8 cellular contexts compared by ENCODE assay signal in the genomic region with DNA sequence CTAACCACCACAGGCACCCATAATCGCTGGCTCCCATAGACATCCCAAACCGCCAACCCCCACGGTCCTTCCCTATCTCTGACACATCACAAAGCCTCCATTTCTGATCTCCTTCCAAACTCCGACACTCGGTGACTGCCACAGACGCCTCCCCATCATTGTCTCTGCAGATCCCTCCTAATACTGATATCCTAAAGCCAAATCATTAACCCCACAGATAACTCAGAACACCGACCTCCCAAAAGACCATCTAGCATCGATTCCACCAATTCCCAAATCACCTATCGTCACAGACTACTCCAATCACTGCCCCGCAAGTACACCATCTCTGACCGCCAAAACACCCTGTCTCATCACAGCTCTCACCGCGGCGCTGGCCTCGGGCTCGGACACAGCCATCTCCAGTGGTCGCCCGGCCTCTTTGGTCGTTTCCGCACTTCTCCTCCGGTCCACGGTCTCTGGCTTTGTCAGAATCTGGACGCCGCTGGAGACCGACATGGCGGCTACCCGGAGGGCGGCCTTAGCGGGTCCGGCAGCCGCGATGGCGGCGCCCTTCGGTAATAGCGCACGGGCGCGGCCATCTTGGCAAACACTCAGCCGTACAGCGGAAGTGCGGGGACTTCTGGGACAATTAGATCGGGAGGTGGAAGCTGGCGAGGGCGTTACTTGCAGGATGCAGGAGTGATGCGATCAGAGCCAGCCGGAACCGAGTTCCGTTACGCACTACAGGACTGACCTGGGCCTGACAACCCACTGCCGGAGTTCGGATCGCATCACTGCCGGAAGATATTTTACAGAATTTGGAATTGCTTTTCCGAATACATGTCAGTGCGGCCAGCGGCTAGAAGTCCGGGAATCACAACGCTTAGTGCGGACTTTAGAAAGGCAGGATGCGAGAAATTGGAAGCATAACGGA. TPM values are rescaled to one million over a fixed set of nuclear protein-coding genes. Genes with fewer than 3 reads are reported as not detected.
A peak's percentile ranks its signal among the peaks of the same experiment; 100 is the strongest.
DNase-seq lines count a peak whose midpoint lies in the region; ATAC-seq and TF ChIP-seq lines count a peak whose summit lies in the region.

A gene (minus strand): TSS at position 534 of the 916 bp plus-strand sequence. CDS start 36 bp downstream, at position 498.

- peaks cover 8% of the 10 kb centered on the region for H3K9me3 Mint-ChIP-seq in activated naive CD4-positive, alpha-beta T cell treated with anti-CD3 and anti-CD28 coated beads for 36 hours

- peak within 1 kb of the TSS; percentile 71 for H3K27ac ChIP-seq in RWPE1
- peak within 1 kb of the TSS in 4 of 5 donors; percentile 63 to 82 (median 76) for H3K27ac ChIP-seq in stomach

- H3K36me3 ChIP-seq in neuron (ENCODE audit: insufficient read depth, low read length) (peaks cover 4% of the 10 kb centered on the region), stomach (peaks cover 0 to 26% (median 0%) of the 10 kb centered on the region in 4 donors)

- peaks cover 11% of the 10 kb centered on the region for H3K27me3 Mint-ChIP-seq in activated naive CD4-positive, alpha-beta T cell treated with anti-CD3 and anti-CD28 coated beads for 36 hours (ENCODE audit: low read depth)

- H3K4me3 ChIP-seq in neuron (ENCODE audit: low read length): peak within 1 kb of the TSS; percentile 66
- peak within 1 kb of the TSS; percentile 51 to 70 (median 62) for H3K4me3 ChIP-seq in stomach

- peaks cover 6% of the 10 kb centered on the region for H3K27me3 ChIP-seq in neuron (ENCODE audit: insufficient read depth, low read length)
- H3K27me3 ChIP-seq in stomach: peaks cover 8 to 37% (median 15%) of the 10 kb centered on the region in 3 donors

- peak; percentile 53 for ATAC-seq in GM19468 (IDR thresholded peaks at IDR 0.05; ENCODE audit: extremely low read depth, unreplicated experiment)

- no peak within 1 kb of the TSS for H3K27ac Mint-ChIP-seq in activated naive CD4-positive, alpha-beta T cell treated with anti-CD3 and anti-CD28 coated beads for 36 hours

- no peak for TF ChIP-seq EP300 in stomach (IDR thresholded peaks at IDR 0.05)

- WGBS in stomach, 5 donors: 3 to 6% (median 4%) methylated on average over 47 to 62 of the region's 62 CpGs

- intact Hi-C loops in activated naive CD4-positive, alpha-beta T cell treated with anti-CD3 and anti-CD28 coated beads for 36 hours (cut with micrococcal nuclease): no loop called here
- intact Hi-C loops in stomach (cut with DNase I; ENCODE audit: low total_unique reads): no loop called here

- H2AFZ ChIP-seq in neuron (ENCODE audit: low read depth, low read length): peak within 1 kb of the TSS; percentile 63

- POLR2A ChIA-PET in RWPE1 (lab: Yijun Ruan, JAX; ENCODE audit: low non-redundant PET): no interaction called here

- no peaks in the 10 kb centered on the region for H3K4me1 Mint-ChIP-seq in activated naive CD4-positive, alpha-beta T cell treated with anti-CD3 and anti-CD28 coated beads for 36 hours (ENCODE audit: low read depth)

- DNase-seq in AG20443 (ENCODE audit: low spot score) (peak; percentile 98), HUDEP-2 (lab: John Stamatoyannopoulos, UW; ENCODE audit: unreplicated experiment in 76 of 76) (peak in 39 of 76 experiments; percentile 1 to 79 (median 43)), RWPE1 (ENCODE audit: low spot score) (peak; percentile 98), germinal center (ENCODE audit: low spot score) (peak; percentile 67), stomach (peak; percentile 87)
- peak; percentile 81 for DNase-seq in activated naive CD4-positive, alpha-beta T cell treated with anti-CD3 and anti-CD28 coated beads for 36 hours

- H3K9me3 ChIP-seq in neuron (ENCODE audit: low read length) (peaks cover 48% of the 10 kb centered on the region), stomach (peaks cover 17 to 89% (median 81%) of the 10 kb centered on the region in 4 donors)

- TF ChIP-seq POLR2A in stomach (IDR thresholded peaks at IDR 0.05): no peak

- H3K4me3 Mint-ChIP-seq in activated naive CD4-positive, alpha-beta T cell treated with anti-CD3 and anti-CD28 coated beads for 36 hours: no peak within 1 kb of the TSS

- CTCF ChIA-PET in RWPE1 (lab: Yijun Ruan, JAX): no interaction called here
- CTCF ChIA-PET in activated naive CD4-positive, alpha-beta T cell treated with anti-CD3 and anti-CD28 coated beads for 36 hours (lab: Charles Lee): no interaction called here

- H3K4me1 ChIP-seq in neuron (ENCODE audit: insufficient read depth, low read length) (peaks cover 6% of the 10 kb centered on the region), stomach (peaks cover 0 to 12% (median 11%) of the 10 kb centered on the region in 4 donors)

- H3K36me3 Mint-ChIP-seq in activated naive CD4-positive, alpha-beta T cell treated with anti-CD3 and anti-CD28 coated beads for 36 hours (ENCODE audit: low read depth): peaks cover 7% of the 10 kb centered on the region

- TF ChIP-seq CTCF in RWPE1 (conservative IDR thresholded peaks at IDR 0.05; ENCODE audit: low read depth) (no peak), stomach (IDR thresholded peaks at IDR 0.05) (no peak)

RNA-seq across cellular contexts. Expression of the gene that starts here (rescaled TPM):
- 1 to 10 TPM; 1.5 to 1.6 TPM for total RNA-seq in activated naive CD4-positive, alpha-beta T cell treated with anti-CD3 and anti-CD28 coated beads for 36 hours
- 1 to 10 TPM in 4 of 5 donors, under 1 TPM in 1; 0.72 to 3.8 (median 3.5) TPM for total RNA-seq in stomach
- polyA plus RNA-seq in stomach: under 1 TPM; 0.31 to 0.93 (median 0.62) TPM

Comparison
In these comparisons a context has a peak if more than half of its experiments do, and no peak if none do; other contexts are left out.
1. Peak in every context shown above with its lines: DNase-seq, ATAC-seq, H3K4me3 ChIP-seq and H3K27ac ChIP-seq.
2. DNase-seq: peak in every context shown above with its lines; median percentile 98 in AG20443; 98 in RWPE1; 87 in stomach; 81 in activated naive CD4-positive, alpha-beta T cell treated with anti-CD3 and anti-CD28 coated beads for 36 hours; 67 in germinal center; 43 in HUDEP-2.